Comparison of ENCODE assay signal across 1 cellular context in genomic region chr6:149371154-149371553, GRCh38.
TF ChIP-seq lines count a peak whose summit lies in the region.

No MANE protein-coding gene starts in this region.

TF ChIP-seq in GM23338, 12 proteins besides CTCF, POLR2A, EP300 and RAD21 (continued from another document):
- TF ChIP-seq ETS1 (IDR thresholded peaks at IDR 0.05) = no peak
- no peak for TF ChIP-seq ZNF114 (CRISPR knock-in tag; IDR thresholded peaks at IDR 0.05)
- no peak for TF ChIP-seq POLR2AphosphoS5 (IDR thresholded peaks at IDR 0.05; ENCODE audit: low read depth)
- no peak for TF ChIP-seq EZH2 (IDR thresholded peaks at IDR 0.05; ENCODE audit: low read depth, unreplicated experiment)
- TF ChIP-seq EZH2phosphoT487 (IDR thresholded peaks at IDR 0.05; ENCODE audit: unreplicated experiment) = no peak
- no peak for TF ChIP-seq REST (IDR thresholded peaks at IDR 0.05; ENCODE audit: unreplicated experiment)
- no peak for TF ChIP-seq JUNB (IDR thresholded peaks at IDR 0.05; ENCODE audit: unreplicated experiment)
